ENCODE assay signal across 9 cellular contexts in genomic region chr19:29671393-29672076, GRCh38. TPM values are rescaled to one million over a fixed set of nuclear protein-coding genes. Genes with fewer than 3 reads are reported as not detected.
DNase-seq lines count a peak whose midpoint lies in the region; ATAC-seq and TF ChIP-seq lines count a peak whose summit lies in the region.
"Had no signal": no experiment of that assay in that cellular context is flagged by ENCODE, and none has a peak within 500 bp of the region (broad histone marks: within the 10 kb centered on the region; RNA-seq: fewer than 3 reads in every experiment).

No MANE protein-coding gene starts in this region.

- intact Hi-C loops in right lobe of liver (cut with DNase I) = loop anchor here (10.0 kb wide), 1 partner anchor 57 kb away; no protein-coding TSS in a partner anchor

- H3K4me1 Mint-ChIP-seq in T-helper 1 cell treated with Interleukin-12 subunit alpha and Interleukin-12 subunit beta and Interleukin-4 antibody, amounts not matched to agents 30 μg/mL and 1 μg/mL, for 36 hours (ENCODE audit: low read depth) = peaks cover 69% of the 10 kb centered on the region

- H3F3A ChIP-seq in smooth muscle cell (ENCODE audit: low read depth) = no peaks in the 10 kb centered on the region

- no peak overlapping the region for H2AFZ ChIP-seq in smooth muscle cell (ENCODE audit: low read depth)

- H3K4me3 ChIP-seq in BE2C (ENCODE audit: low read depth, low read length) = no peak overlapping the region
- H3K4me3 ChIP-seq in right lobe of liver = no peak overlapping the region
- no peak overlapping the region for H3K4me3 ChIP-seq in smooth muscle cell

- peak overlapping the region; percentile 24 for H3K27ac ChIP-seq in angular gyrus (ENCODE audit: low read depth, low read length)
- peak overlapping the region; percentile 23 to 60 (median 43) for H3K27ac ChIP-seq in right lobe of liver
- H3K27ac ChIP-seq in smooth muscle cell (ENCODE audit: low read depth) = no peak overlapping the region

- no peaks in the 10 kb centered on the region for H3K27me3 ChIP-seq in BE2C
- H3K27me3 ChIP-seq in right lobe of liver = no peaks in the 10 kb centered on the region
- no peaks in the 10 kb centered on the region for H3K27me3 ChIP-seq in smooth muscle cell (ENCODE audit: low read depth)

- H3K36me3 Mint-ChIP-seq in T-helper 1 cell treated with Interleukin-12 subunit alpha and Interleukin-12 subunit beta and Interleukin-4 antibody, amounts not matched to agents 30 μg/mL and 1 μg/mL, for 36 hours (ENCODE audit: low read depth) = peaks cover 59% of the 10 kb centered on the region

- peak; percentile 62 for ATAC-seq in GM19025 (IDR thresholded peaks at IDR 0.05; ENCODE audit: low read depth, unreplicated experiment)
- ATAC-seq in HG03108 (IDR thresholded peaks at IDR 0.05; ENCODE audit: unreplicated experiment) = peak; percentile 63
- peak; percentile 58 to 67 (median 61) for ATAC-seq in right lobe of liver

- peaks cover 37% of the 10 kb centered on the region for H4K20me1 ChIP-seq in smooth muscle cell (ENCODE audit: low read depth)

- no peak for TF ChIP-seq POLR2A in right lobe of liver (IDR thresholded peaks at IDR 0.05)

- H3K27ac Mint-ChIP-seq in T-helper 1 cell treated with Interleukin-12 subunit alpha and Interleukin-12 subunit beta and Interleukin-4 antibody, amounts not matched to agents 30 μg/mL and 1 μg/mL, for 36 hours = peak overlapping the region; percentile 93

- H3K9me3 ChIP-seq in BE2C (no peaks in the 10 kb centered on the region), right lobe of liver (no peaks in the 10 kb centered on the region), smooth muscle cell (replicated peaks; ENCODE audit: low read depth) (no peaks in the 10 kb centered on the region)

- peak overlapping the region; percentile 78 for H3K4me3 Mint-ChIP-seq in T-helper 1 cell treated with Interleukin-12 subunit alpha and Interleukin-12 subunit beta and Interleukin-4 antibody, amounts not matched to agents 30 μg/mL and 1 μg/mL, for 36 hours
- H3K4me3 Mint-ChIP-seq: nephron had no signal

- H3K9me3 Mint-ChIP-seq in T-helper 1 cell treated with Interleukin-12 subunit alpha and Interleukin-12 subunit beta and Interleukin-4 antibody, amounts not matched to agents 30 μg/mL and 1 μg/mL, for 36 hours = no peaks in the 10 kb centered on the region
- H3K9me3 Mint-ChIP-seq: nephron had no signal

- no peak for DNase-seq in BE2C
- DNase-seq in right lobe of liver = peak in 2 of 3 donors; percentile 63 to 72
- peak; percentile 61 to 69 for DNase-seq in stimulated activated CD8-positive, alpha-beta memory T cell treated with anti-CD3 and anti-CD28 coated beads, Interleukin-7, amount 100 ng/mL, for 1 hour (ENCODE audit: low read depth in 2 of 2)
- no peak for DNase-seq in smooth muscle cell (lab: John Stamatoyannopoulos, UW; ENCODE audit: unreplicated experiment)

- peaks cover 3% of the 10 kb centered on the region for H3K79me2 ChIP-seq in smooth muscle cell (ENCODE audit: low read depth)

- no peaks in the 10 kb centered on the region; the same call in 1 of the 2 replicates for H3K36me3 ChIP-seq in BE2C
- peaks cover 0 to 18% (median 9%) of the 10 kb centered on the region in 4 donors for H3K36me3 ChIP-seq in right lobe of liver
- H3K36me3 ChIP-seq in smooth muscle cell (ENCODE audit: low read depth) = no peaks in the 10 kb centered on the region

- TF ChIP-seq CTCF in BE2C (IDR thresholded peaks at IDR 0.05; ENCODE audit: low read depth, low read length) (peak; percentile 13; the same call in 1 of the 2 replicates), right lobe of liver (IDR thresholded peaks at IDR 0.05) (peak in 2 of 4 donors; percentile 8 to 38), smooth muscle cell (IDR thresholded peaks at IDR 0.05; ENCODE audit: borderline replicate concordance, insufficient read depth, poor library complexity, severe bottlenecking) (no peak)

- H3K4me1 ChIP-seq in BE2C (no peaks in the 10 kb centered on the region), right lobe of liver (peaks cover 0 to 83% (median 31%) of the 10 kb centered on the region in 4 donors), smooth muscle cell (ENCODE audit: low read depth) (peaks cover 8% of the 10 kb centered on the region)

- H3K27me3 Mint-ChIP-seq in T-helper 1 cell treated with Interleukin-12 subunit alpha and Interleukin-12 subunit beta and Interleukin-4 antibody, amounts not matched to agents 30 μg/mL and 1 μg/mL, for 36 hours (ENCODE audit: low read depth) = no peaks in the 10 kb centered on the region

- no peak overlapping the region for H3K4me2 ChIP-seq in smooth muscle cell

- H3K9ac ChIP-seq in smooth muscle cell (ENCODE audit: low read depth) = no peak overlapping the region

- WGBS in right lobe of liver (ENCODE audit: insufficient coverage, low coverage, low lambda C conversion rate, missing lambda C conversion rate) = 21% methylated on average over 5 of the region's 12 CpGs
- WGBS in smooth muscle cell (ENCODE audit: low lambda C conversion rate) = 77% methylated on average over 12 of the region's 12 CpGs

RNA-seq across cellular contexts. Expression of gene PLEKHF1, which starts 6.3 kb away (rescaled TPM):
- 0.79 TPM for polyA plus RNA-seq in BE2C (2012; ENCODE audit: insufficient read depth, insufficient read length, low read depth)
- total RNA-seq in right lobe of liver (10 to 100 TPM in 2 of 6 experiments, 1 to 10 TPM in 4; 5.6 to 13.8 (median 9.8) TPM), smooth muscle cell (2.2 and 2.3 TPM in 2 replicates)
- polyA plus RNA-seq in smooth muscle cell = 4.0 and 6.9 TPM in 2 replicates

RNA-seq across cellular contexts. Expression of gene C19orf12, which starts 43.5 kb away (rescaled TPM):
- polyA plus RNA-seq in BE2C (2012; ENCODE audit: insufficient read depth, insufficient read length, low read depth) = 32.4 TPM
- 10 to 100 TPM; 35.2 to 62.8 (median 52.4) TPM for total RNA-seq in right lobe of liver
- 22.7 and 29.7 TPM in 2 replicates for total RNA-seq in smooth muscle cell
- polyA plus RNA-seq in smooth muscle cell = 30.0 TPM in 2 replicates

Comparison
In these comparisons a context has a peak if more than half of its experiments do, and no peak if none do; other contexts are left out.
1. DNase-seq: peak in right lobe of liver (2 of 3) and stimulated activated CD8-positive, alpha-beta memory T cell treated with anti-CD3 and anti-CD28 coated beads, Interleukin-7, amount 100 ng/mL, for 1 hour (2 of 2); none in BE2C (single experiment) and smooth muscle cell (single experiment).
2. Peak in every context shown above with its lines, with median percentiles within 50 percentile points of each other: ATAC-seq.